Comparison of ENCODE assay signal across 1 cellular context in the genomic region with DNA sequence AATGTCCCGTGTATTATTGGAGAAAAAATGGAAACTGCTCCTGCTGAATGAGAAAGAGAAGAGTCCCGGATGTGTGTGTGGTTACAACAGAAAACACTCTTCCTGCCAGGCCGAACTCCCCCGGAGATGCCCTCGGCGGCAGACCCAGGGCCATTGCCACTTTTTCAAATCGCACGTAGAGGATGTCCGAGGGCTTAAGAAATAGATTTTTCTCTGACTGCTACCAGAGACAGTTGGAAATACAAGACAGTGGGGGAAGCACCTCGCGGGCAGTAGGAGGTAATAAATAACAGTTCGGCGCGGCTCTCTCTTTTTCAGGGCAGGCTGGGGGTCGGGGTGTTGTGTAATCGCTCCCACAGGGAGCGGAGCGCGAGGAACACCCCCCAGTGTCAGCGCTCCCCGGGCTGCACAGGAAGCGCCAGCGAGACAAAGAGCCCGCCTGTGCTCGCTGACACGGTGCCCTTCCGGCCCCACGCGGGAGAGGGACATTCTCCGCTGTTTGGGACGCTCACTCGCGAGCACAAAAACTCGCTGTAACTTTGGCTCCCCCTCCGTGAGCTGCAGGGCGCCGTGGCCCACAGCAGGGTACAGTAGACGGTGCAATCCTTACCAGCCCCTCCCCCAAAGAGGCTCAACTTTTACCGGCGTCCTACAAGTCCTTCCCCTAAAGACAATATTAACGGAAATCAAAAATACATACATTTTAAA.
A peak's percentile ranks its signal among the peaks of the same experiment; 100 is the strongest.
TF ChIP-seq lines count a peak whose summit lies in the region.

No MANE protein-coding gene starts in this region.

TF ChIP-seq in HEK293, 187 proteins besides CTCF, POLR2A, EP300 and RAD21 (continued from another document):
- TF ChIP-seq, protein P1, sequence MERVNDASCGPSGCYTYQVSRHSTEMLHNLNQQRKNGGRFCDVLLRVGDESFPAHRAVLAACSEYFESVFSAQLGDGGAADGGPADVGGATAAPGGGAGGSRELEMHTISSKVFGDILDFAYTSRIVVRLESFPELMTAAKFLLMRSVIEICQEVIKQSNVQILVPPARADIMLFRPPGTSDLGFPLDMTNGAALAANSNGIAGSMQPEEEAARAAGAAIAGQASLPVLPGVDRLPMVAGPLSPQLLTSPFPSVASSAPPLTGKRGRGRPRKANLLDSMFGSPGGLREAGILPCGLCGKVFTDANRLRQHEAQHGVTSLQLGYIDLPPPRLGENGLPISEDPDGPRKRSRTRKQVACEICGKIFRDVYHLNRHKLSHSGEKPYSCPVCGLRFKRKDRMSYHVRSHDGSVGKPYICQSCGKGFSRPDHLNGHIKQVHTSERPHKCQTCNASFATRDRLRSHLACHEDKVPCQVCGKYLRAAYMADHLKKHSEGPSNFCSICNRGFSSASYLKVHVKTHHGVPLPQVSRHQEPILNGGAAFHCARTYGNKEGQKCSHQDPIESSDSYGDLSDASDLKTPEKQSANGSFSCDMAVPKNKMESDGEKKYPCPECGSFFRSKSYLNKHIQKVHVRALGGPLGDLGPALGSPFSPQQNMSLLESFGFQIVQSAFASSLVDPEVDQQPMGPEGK (tag by site-specific recombination; IDR thresholded peaks at IDR 0.05), result peak; percentile 83
- TF ChIP-seq, protein P2, sequence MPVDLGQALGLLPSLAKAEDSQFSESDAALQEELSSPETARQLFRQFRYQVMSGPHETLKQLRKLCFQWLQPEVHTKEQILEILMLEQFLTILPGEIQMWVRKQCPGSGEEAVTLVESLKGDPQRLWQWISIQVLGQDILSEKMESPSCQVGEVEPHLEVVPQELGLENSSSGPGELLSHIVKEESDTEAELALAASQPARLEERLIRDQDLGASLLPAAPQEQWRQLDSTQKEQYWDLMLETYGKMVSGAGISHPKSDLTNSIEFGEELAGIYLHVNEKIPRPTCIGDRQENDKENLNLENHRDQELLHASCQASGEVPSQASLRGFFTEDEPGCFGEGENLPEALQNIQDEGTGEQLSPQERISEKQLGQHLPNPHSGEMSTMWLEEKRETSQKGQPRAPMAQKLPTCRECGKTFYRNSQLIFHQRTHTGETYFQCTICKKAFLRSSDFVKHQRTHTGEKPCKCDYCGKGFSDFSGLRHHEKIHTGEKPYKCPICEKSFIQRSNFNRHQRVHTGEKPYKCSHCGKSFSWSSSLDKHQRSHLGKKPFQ (tag by site-specific recombination; IDR thresholded peaks at IDR 0.05), result no peak
- TF ChIP-seq GLIS1 (tag by site-specific recombination; IDR thresholded peaks at IDR 0.05) (peak; percentile 99), ZNF341 (tag by site-specific recombination; IDR thresholded peaks at IDR 0.05; ENCODE audit: low read depth) (peak; percentile 58), ZBTB1 (tag by site-specific recombination; IDR thresholded peaks at IDR 0.05) (no peak), ZNF610 (tag by site-specific recombination; IDR thresholded peaks at IDR 0.05; ENCODE audit: borderline replicate concordance) (no peak), ZEB2 (tag by site-specific recombination; IDR thresholded peaks at IDR 0.05) (peak; percentile 49; the same call in 1 of the 2 replicates), ZSCAN30 (tag by site-specific recombination; IDR thresholded peaks at IDR 0.05) (0 out of 2 replicates have a peak, but pooled peaks have one; percentile 33), HOXD13 (CRISPR knock-in tag; IDR thresholded peaks at IDR 0.05; ENCODE audit: borderline replicate concordance) (no peak), YY2 (tag by site-specific recombination; IDR thresholded peaks at IDR 0.05) (no peak), ZNF366 (tag by site-specific recombination; conservative IDR thresholded peaks at IDR 0.05) (peak; percentile 51; the same call in 1 of the 2 replicates), ZNF660 (tag by site-specific recombination; IDR thresholded peaks at IDR 0.05) (0 out of 2 replicates have a peak, but pooled peaks have one; percentile 23), ZNF324 (tag by site-specific recombination; IDR thresholded peaks at IDR 0.05) (no peak), SP2 (tag by site-specific recombination; IDR thresholded peaks at IDR 0.05) (peak; percentile 72), ZNF501 (tag by site-specific recombination; IDR thresholded peaks at IDR 0.05) (no peak), SETDB1 (IDR thresholded peaks at IDR 0.05; ENCODE audit: insufficient read length, low read length) (no peak), ZFP37 (tag by site-specific recombination; IDR thresholded peaks at IDR 0.05) (no peak; the same call in 1 of the 2 replicates), ZXDB (tag by site-specific recombination; IDR thresholded peaks at IDR 0.05) (peak; percentile 42; the same call in 1 of the 2 replicates), IKZF3 (tag by site-specific recombination; IDR thresholded peaks at IDR 0.05) (peak; percentile 73), ZNF221 (tag by site-specific recombination; IDR thresholded peaks at IDR 0.05; ENCODE audit: borderline replicate concordance) (no peak), ZIC2 (tag by site-specific recombination; IDR thresholded peaks at IDR 0.05) (peak; percentile 98), ZNF335 (tag by site-specific recombination; conservative IDR thresholded peaks at IDR 0.05) (peak; percentile 7), PRDM1 (tag by site-specific recombination; IDR thresholded peaks at IDR 0.05) (peak; percentile 84), MZF1 (tag by site-specific recombination; IDR thresholded peaks at IDR 0.05; ENCODE audit: borderline replicate concordance) (0 out of 2 replicates have a peak, but pooled peaks have one; percentile 11), ZNF792 (tag by site-specific recombination; IDR thresholded peaks at IDR 0.05) (no peak), ZNF785 (tag by site-specific recombination; IDR thresholded peaks at IDR 0.05) (peak; percentile 82; the same call in 1 of the 2 replicates), ZSCAN23 (tag by site-specific recombination; IDR thresholded peaks at IDR 0.05) (no peak), ZNF561 (tag by site-specific recombination; IDR thresholded peaks at IDR 0.05; ENCODE audit: borderline replicate concordance) (peak; percentile 52; the same call in 1 of the 2 replicates)
- TF ChIP-seq, protein P3, sequence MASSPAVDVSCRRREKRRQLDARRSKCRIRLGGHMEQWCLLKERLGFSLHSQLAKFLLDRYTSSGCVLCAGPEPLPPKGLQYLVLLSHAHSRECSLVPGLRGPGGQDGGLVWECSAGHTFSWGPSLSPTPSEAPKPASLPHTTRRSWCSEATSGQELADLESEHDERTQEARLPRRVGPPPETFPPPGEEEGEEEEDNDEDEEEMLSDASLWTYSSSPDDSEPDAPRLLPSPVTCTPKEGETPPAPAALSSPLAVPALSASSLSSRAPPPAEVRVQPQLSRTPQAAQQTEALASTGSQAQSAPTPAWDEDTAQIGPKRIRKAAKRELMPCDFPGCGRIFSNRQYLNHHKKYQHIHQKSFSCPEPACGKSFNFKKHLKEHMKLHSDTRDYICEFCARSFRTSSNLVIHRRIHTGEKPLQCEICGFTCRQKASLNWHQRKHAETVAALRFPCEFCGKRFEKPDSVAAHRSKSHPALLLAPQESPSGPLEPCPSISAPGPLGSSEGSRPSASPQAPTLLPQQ (tag by site-specific recombination; IDR thresholded peaks at IDR 0.05), result no peak; the same call in none of the 2 replicates
- TF ChIP-seq, protein P4, sequence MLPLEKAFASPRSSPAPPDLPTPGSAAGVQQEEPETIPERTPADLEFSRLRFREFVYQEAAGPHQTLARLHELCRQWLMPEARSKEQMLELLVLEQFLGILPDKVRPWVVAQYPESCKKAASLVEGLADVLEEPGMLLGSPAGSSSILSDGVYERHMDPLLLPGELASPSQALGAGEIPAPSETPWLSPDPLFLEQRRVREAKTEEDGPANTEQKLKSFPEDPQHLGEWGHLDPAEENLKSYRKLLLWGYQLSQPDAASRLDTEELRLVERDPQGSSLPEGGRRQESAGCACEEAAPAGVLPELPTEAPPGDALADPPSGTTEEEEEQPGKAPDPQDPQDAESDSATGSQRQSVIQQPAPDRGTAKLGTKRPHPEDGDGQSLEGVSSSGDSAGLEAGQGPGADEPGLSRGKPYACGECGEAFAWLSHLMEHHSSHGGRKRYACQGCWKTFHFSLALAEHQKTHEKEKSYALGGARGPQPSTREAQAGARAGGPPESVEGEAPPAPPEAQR (tag by site-specific recombination; IDR thresholded peaks at IDR 0.05), result no peak
- TF ChIP-seq, protein P5, sequence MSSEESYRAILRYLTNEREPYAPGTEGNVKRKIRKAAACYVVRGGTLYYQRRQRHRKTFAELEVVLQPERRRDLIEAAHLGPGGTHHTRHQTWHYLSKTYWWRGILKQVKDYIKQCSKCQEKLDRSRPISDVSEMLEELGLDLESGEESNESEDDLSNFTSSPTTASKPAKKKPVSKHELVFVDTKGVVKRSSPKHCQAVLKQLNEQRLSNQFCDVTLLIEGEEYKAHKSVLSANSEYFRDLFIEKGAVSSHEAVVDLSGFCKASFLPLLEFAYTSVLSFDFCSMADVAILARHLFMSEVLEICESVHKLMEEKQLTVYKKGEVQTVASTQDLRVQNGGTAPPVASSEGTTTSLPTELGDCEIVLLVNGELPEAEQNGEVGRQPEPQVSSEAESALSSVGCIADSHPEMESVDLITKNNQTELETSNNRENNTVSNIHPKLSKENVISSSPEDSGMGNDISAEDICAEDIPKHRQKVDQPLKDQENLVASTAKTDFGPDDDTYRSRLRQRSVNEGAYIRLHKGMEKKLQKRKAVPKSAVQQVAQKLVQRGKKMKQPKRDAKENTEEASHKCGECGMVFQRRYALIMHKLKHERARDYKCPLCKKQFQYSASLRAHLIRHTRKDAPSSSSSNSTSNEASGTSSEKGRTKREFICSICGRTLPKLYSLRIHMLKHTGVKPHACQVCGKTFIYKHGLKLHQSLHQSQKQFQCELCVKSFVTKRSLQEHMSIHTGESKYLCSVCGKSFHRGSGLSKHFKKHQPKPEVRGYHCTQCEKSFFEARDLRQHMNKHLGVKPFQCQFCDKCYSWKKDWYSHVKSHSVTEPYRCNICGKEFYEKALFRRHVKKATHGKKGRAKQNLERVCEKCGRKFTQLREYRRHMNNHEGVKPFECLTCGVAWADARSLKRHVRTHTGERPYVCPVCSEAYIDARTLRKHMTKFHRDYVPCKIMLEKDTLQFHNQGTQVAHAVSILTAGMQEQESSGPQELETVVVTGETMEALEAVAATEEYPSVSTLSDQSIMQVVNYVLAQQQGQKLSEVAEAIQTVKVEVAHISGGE (tag by site-specific recombination; conservative IDR thresholded peaks at IDR 0.05; ENCODE audit: low read depth), result peak; percentile 94
- TF ChIP-seq, protein P6, sequence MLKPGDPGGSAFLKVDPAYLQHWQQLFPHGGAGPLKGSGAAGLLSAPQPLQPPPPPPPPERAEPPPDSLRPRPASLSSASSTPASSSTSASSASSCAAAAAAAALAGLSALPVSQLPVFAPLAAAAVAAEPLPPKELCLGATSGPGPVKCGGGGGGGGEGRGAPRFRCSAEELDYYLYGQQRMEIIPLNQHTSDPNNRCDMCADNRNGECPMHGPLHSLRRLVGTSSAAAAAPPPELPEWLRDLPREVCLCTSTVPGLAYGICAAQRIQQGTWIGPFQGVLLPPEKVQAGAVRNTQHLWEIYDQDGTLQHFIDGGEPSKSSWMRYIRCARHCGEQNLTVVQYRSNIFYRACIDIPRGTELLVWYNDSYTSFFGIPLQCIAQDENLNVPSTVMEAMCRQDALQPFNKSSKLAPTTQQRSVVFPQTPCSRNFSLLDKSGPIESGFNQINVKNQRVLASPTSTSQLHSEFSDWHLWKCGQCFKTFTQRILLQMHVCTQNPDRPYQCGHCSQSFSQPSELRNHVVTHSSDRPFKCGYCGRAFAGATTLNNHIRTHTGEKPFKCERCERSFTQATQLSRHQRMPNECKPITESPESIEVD (tag by site-specific recombination; IDR thresholded peaks at IDR 0.05), result no peak
